ENCODE assay signal across 20 cellular contexts in the genomic region with DNA sequence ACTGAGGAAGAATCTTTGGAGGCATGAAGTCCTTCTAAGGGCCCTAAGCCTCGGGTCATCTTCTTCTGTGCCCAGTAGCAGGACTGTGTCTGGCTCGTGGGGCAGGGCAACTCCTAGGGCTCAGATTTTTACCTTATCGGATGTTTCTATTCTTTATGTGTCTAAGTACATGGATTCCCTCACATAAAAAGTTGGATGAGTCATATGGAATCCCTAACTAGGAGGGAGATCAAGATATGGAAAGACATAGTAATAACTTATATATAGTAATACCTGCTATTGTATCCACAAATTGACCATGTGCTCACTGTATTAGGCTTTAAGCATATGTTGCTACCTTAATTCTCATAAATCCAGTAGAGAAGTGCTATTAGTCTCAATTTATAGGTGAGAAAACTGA.
"Had no signal": no experiment of that assay in that cellular context is flagged by ENCODE, and none has a peak within 500 bp of the region (broad histone marks: within the 10 kb centered on the region; RNA-seq: fewer than 3 reads in every experiment).

No MANE protein-coding gene starts in this region.

- H3K4me3 ChIP-seq: hepatocyte, lung, pancreas, suprapubic skin, thyroid gland, upper lobe of left lung, uterus had no signal

- H3K27ac ChIP-seq: hepatocyte, pancreas, suprapubic skin, thyroid gland, uterus had no signal

- H2AFZ ChIP-seq: hepatocyte had no signal

- H3K9me3 ChIP-seq: pancreas, suprapubic skin, thyroid gland, upper lobe of left lung, uterus had no signal

- FAIRE-seq: pancreas had no signal

- H3K36me3 ChIP-seq: pancreas, suprapubic skin, thyroid gland, upper lobe of left lung, uterus had no signal

- H3K79me2 ChIP-seq: hepatocyte had no signal

- DNase-seq: cortex of kidney; dorsolateral prefrontal cortex; effector CD8-positive, alpha-beta T cell; foreskin fibroblast; head of caudate nucleus; left colon; left ventricle myocardium superior; naive B cell; occipital lobe; pancreas; right cardiac atrium; stimulated activated CD4-positive, alpha-beta T cell treated with anti-CD3 and anti-CD28 coated beads, Interleukin-4, amount 100 ng/mL, for 1 hour; stimulated activated CD8-positive, alpha-beta memory T cell treated with anti-CD3 and anti-CD28 coated beads, Interleukin-4, amount 100 ng/mL, for 48 hours; stimulated activated naive CD8-positive, alpha-beta T cell treated with anti-CD3 and anti-CD28 coated beads, Interleukin-15, Interleukin-2, amounts not matched to agents 100 U/mL and 50 U/mL, for 24 hours; thyroid gland; upper lobe of left lung; uterus had no signal

- H3K4me2 ChIP-seq: hepatocyte had no signal

- H3K27me3 ChIP-seq: hepatocyte, pancreas, suprapubic skin, thyroid gland, upper lobe of left lung had no signal

- H3K4me1 ChIP-seq: pancreas, thyroid gland, upper lobe of left lung, uterus had no signal
